ENCODE assay signal across 10 cellular contexts in genomic region chr17:66542967-66543525, GRCh38.
DNase-seq lines count a peak whose midpoint lies in the region; ATAC-seq and FAIRE-seq lines count a peak whose summit lies in the region.
"Had no signal": no experiment of that assay in that cellular context is flagged by ENCODE, and none has a peak within 500 bp of the region (broad histone marks: within the 10 kb centered on the region; RNA-seq: fewer than 3 reads in every experiment).

No MANE protein-coding gene starts in this region.

- no peaks in the 10 kb centered on the region for H3K27me3 Mint-ChIP-seq in activated T-helper 2 cell treated with anti-CD3 and anti-CD28 coated beads, Interferon-gamma antibody, Interleukin-2, Interleukin-4, amounts not matched to agents 10 μg/mL and 5 μg/mL and 100 μg/mL, durations not matched to agents 14 hours and 24 hours and 36 hours (ENCODE audit: low read depth)
- peaks cover 0 to under 1% (median 0%) of the 10 kb centered on the region in 3 donors for H3K27me3 Mint-ChIP-seq in immature natural killer cell (ENCODE audit: low read depth in 3 of 3)
- H3K27me3 Mint-ChIP-seq: activated naive CD4-positive, alpha-beta T cell treated with anti-CD3 and anti-CD28 coated beads, Interleukin-2, amount 10 ng/mL, durations not matched to agents 7 days and 5 days had no signal

- intact Hi-C loops in activated T-helper 2 cell treated with anti-CD3 and anti-CD28 coated beads, Interferon-gamma antibody, Interleukin-2, Interleukin-4, amounts not matched to agents 10 μg/mL and 5 μg/mL and 100 μg/mL, durations not matched to agents 14 hours and 24 hours and 36 hours (cut with micrococcal nuclease): loop anchor here (1.0 to 10.0 kb wide), 6 partner anchors 29 to 338 kb away; no protein-coding TSS in a partner anchor
- intact Hi-C loops in sciatic nerve (cut with DNase I): no loop called here

- no peaks in the 10 kb centered on the region for H3K27me3 ChIP-seq in ACC112 (ENCODE audit: insufficient read depth, low read length)

- DNase-seq in HTR-8/SVneo (ENCODE audit: insufficient read length, low spot score): peak; percentile 75
- DNase-seq in activated T-helper 2 cell treated with anti-CD3 and anti-CD28 coated beads, Interferon-gamma antibody, Interleukin-2, Interleukin-4, amounts not matched to agents 10 μg/mL and 5 μg/mL and 100 μg/mL, durations not matched to agents 14 hours and 24 hours and 36 hours (ENCODE audit: low spot score): no peak
- no peak for DNase-seq in immature natural killer cell
- DNase-seq in NOMO-1 (lab: John Stamatoyannopoulos, UW; ENCODE audit: unreplicated experiment in 2 of 2): no peak
- no peak for DNase-seq in sciatic nerve (ENCODE audit: low spot score)
- DNase-seq: activated naive CD4-positive, alpha-beta T cell treated with anti-CD3 and anti-CD28 coated beads, Interleukin-2, amount 10 ng/mL, durations not matched to agents 7 days and 5 days had no signal

- peaks cover 60% of the 10 kb centered on the region for H3K4me1 Mint-ChIP-seq in activated T-helper 2 cell treated with anti-CD3 and anti-CD28 coated beads, Interferon-gamma antibody, Interleukin-2, Interleukin-4, amounts not matched to agents 10 μg/mL and 5 μg/mL and 100 μg/mL, durations not matched to agents 14 hours and 24 hours and 36 hours (ENCODE audit: low read depth)
- peaks cover 68 to 80% of the 10 kb centered on the region in 2 donors for H3K4me1 Mint-ChIP-seq in immature natural killer cell

- H3K27ac Mint-ChIP-seq in activated T-helper 2 cell treated with anti-CD3 and anti-CD28 coated beads, Interferon-gamma antibody, Interleukin-2, Interleukin-4, amounts not matched to agents 10 μg/mL and 5 μg/mL and 100 μg/mL, durations not matched to agents 14 hours and 24 hours and 36 hours: peak overlapping the region; percentile 45
- peak overlapping the region; percentile 75 to 92 (median 88) for H3K27ac Mint-ChIP-seq in immature natural killer cell
- H3K27ac Mint-ChIP-seq: WTC11 had no signal

- FAIRE-seq in HTR-8/SVneo (lab: Jason Lieb, UNC): no peak

- peaks cover 76% of the 10 kb centered on the region for H3K79me2 ChIP-seq in ACC112 (ENCODE audit: control insufficient read depth, insufficient read depth, low read length, unreplicated experiment)

- no peak for ATAC-seq in HG02642 (IDR thresholded peaks at IDR 0.05; ENCODE audit: poor library complexity, unreplicated experiment)
- no peak for ATAC-seq in GM18858 (IDR thresholded peaks at IDR 0.05; ENCODE audit: unreplicated experiment)
- no peak for ATAC-seq in sciatic nerve
- ATAC-seq: WTC11 had no signal

- peaks cover 52% of the 10 kb centered on the region for H3K36me3 Mint-ChIP-seq in activated T-helper 2 cell treated with anti-CD3 and anti-CD28 coated beads, Interferon-gamma antibody, Interleukin-2, Interleukin-4, amounts not matched to agents 10 μg/mL and 5 μg/mL and 100 μg/mL, durations not matched to agents 14 hours and 24 hours and 36 hours (ENCODE audit: low read depth)
- peaks cover 0 to 11% (median 4%) of the 10 kb centered on the region in 3 donors for H3K36me3 Mint-ChIP-seq in immature natural killer cell

- no peak overlapping the region for H2AFZ ChIP-seq in ACC112 (ENCODE audit: low read length, unreplicated experiment)

- no peaks in the 10 kb centered on the region for H3K9me3 Mint-ChIP-seq in activated T-helper 2 cell treated with anti-CD3 and anti-CD28 coated beads, Interferon-gamma antibody, Interleukin-2, Interleukin-4, amounts not matched to agents 10 μg/mL and 5 μg/mL and 100 μg/mL, durations not matched to agents 14 hours and 24 hours and 36 hours
- no peaks in the 10 kb centered on the region for H3K9me3 Mint-ChIP-seq in immature natural killer cell

- peak overlapping the region; percentile 31; the same call in 1 of the 2 replicates for H3K4me3 ChIP-seq in ACC112 (ENCODE audit: low read depth, low read length)

- H3K4me1 ChIP-seq in ACC112 (ENCODE audit: control insufficient read depth, insufficient read depth, low read length, unreplicated experiment): peaks cover 72% of the 10 kb centered on the region

- peaks cover 17% of the 10 kb centered on the region for H3K36me3 ChIP-seq in ACC112 (ENCODE audit: insufficient read depth, low read length)

- no peak overlapping the region for H3K4me3 Mint-ChIP-seq in activated T-helper 2 cell treated with anti-CD3 and anti-CD28 coated beads, Interferon-gamma antibody, Interleukin-2, Interleukin-4, amounts not matched to agents 10 μg/mL and 5 μg/mL and 100 μg/mL, durations not matched to agents 14 hours and 24 hours and 36 hours (ENCODE audit: low read depth)
- H3K4me3 Mint-ChIP-seq in immature natural killer cell: peak overlapping the region; percentile 38 to 82 (median 75)
- H3K4me3 Mint-ChIP-seq: activated naive CD4-positive, alpha-beta T cell treated with anti-CD3 and anti-CD28 coated beads, Interleukin-2, amount 10 ng/mL, durations not matched to agents 7 days and 5 days; WTC11 had no signal

- H3K27ac ChIP-seq in ACC112 (ENCODE audit: low read depth, low read length): peak overlapping the region; percentile 70
